9 cellular contexts compared by ENCODE assay signal in genomic region chr14:91548145-91548544, GRCh38.
"Had no signal": no experiment of that assay in that cellular context is flagged by ENCODE, and none has a peak within 500 bp of the region (broad histone marks: within the 10 kb centered on the region; RNA-seq: fewer than 3 reads in every experiment).

No MANE protein-coding gene starts in this region.

- DNase-seq: H9, HCEC 1CT, HFFc6, KG1 had no signal

- H3K4me2 ChIP-seq: GM23338 had no signal

- FAIRE-seq: H1, H54, HTR-8/SVneo had no signal

- H3K27ac ChIP-seq: HL-60 had no signal

- H3K4me3 ChIP-seq: GM23338 had no signal

- ATAC-seq: GM23338 had no signal
